ENCODE assay signal across 12 cellular contexts in genomic region chr12:2382391-2383155, GRCh38.
DNase-seq lines count a peak whose midpoint lies in the region; ATAC-seq, FAIRE-seq and TF ChIP-seq lines count a peak whose summit lies in the region.
"Had no signal": no experiment of that assay in that cellular context is flagged by ENCODE, and none has a peak within 500 bp of the region (broad histone marks: within the 10 kb centered on the region; RNA-seq: fewer than 3 reads in every experiment).

No MANE protein-coding gene starts in this region.

- peak overlapping the region; percentile 43 for H2AK5ac ChIP-seq in mesendoderm (ENCODE audit: low read length)

- no peak for TF ChIP-seq RAD21 in GM12878 (IDR thresholded peaks at IDR 0.05; ENCODE audit: insufficient read depth, low read depth, low read length)

- H3K56ac ChIP-seq in mesendoderm (ENCODE audit: low read length): no peak overlapping the region

- no peaks in the 10 kb centered on the region for H4K20me1 ChIP-seq in GM12878 (ENCODE audit: control insufficient read depth, insufficient read depth)

- no peak overlapping the region for H3K4me3 Mint-ChIP-seq in immature natural killer cell

- H3K4me2 ChIP-seq in GM12878 (ENCODE audit: control insufficient read depth, insufficient read depth): no peak overlapping the region
- H3K4me2 ChIP-seq in mesendoderm (ENCODE audit: low read length): no peak overlapping the region

- SMC1A ChIA-PET in GM12878 (lab: Charles Lee; ENCODE audit: uncharacterized antibody, unreplicated experiment): interaction anchor here (0.8 to 1.5 kb wide), 4 partner anchors 10 to 198 kb away, joined by 3 read pairs; no protein-coding TSS in a partner anchor

- TF ChIP-seq POLR2A in GM12878 (IDR thresholded peaks at IDR 0.05; ENCODE audit: low read depth, low read length) (no peak), prostate gland (IDR thresholded peaks at IDR 0.05) (no peak)

- no peaks in the 10 kb centered on the region for H3K9me3 Mint-ChIP-seq in immature natural killer cell

- no peak for TF ChIP-seq EP300 in GM12878 (IDR thresholded peaks at IDR 0.05; ENCODE audit: borderline replicate concordance in 1 of 2, control insufficient read depth in 1 of 2, low read depth in 2 of 2, low read length in 2 of 2)

- H3K4me1 Mint-ChIP-seq in immature natural killer cell: peaks cover 7 to 19% of the 10 kb centered on the region in 2 donors

- RAD21 ChIA-PET in GM12878 (lab: Charles Lee; ENCODE audit: unreplicated experiment): interaction anchor here (1.0 to 1.4 kb wide), 2 partner anchors 198 to 200 kb away, joined by 3 to 5 read pairs; no protein-coding TSS in a partner anchor

- H3K79me2 ChIP-seq in GM12878 (ENCODE audit: control insufficient read depth, insufficient read depth, low read length) (no peaks in the 10 kb centered on the region), mesendoderm (ENCODE audit: control insufficient read depth, insufficient read depth, low read length) (no peaks in the 10 kb centered on the region)

- no peak overlapping the region for H3K4ac ChIP-seq in mesendoderm (ENCODE audit: low read depth, low read length)

- intact Hi-C loops in GM12878 (cut with micrococcal nuclease; ENCODE audit: unreplicated experiment) (no loop called here), prostate gland (cut with DNase I) (loop anchor here (10.0 kb wide), 1 partner anchor 328 kb away; the partner anchor contains the start of gene CACNA1C)

- FAIRE-seq in GM12878 (lab: Jason Lieb, UNC) (no peak), frontal cortex (lab: Jason Lieb, UNC) (no peak)

- H3K4me3 ChIP-seq in AG10803 (ENCODE audit: low read length) (no peak overlapping the region), GM12878 (no peak overlapping the region), mesendoderm (ENCODE audit: low read length) (no peak overlapping the region), prostate gland (no peak overlapping the region)

- no peaks in the 10 kb centered on the region for H3K79me1 ChIP-seq in mesendoderm (ENCODE audit: low read length)

- ATAC-seq in GM12878 (no peak), HG02840 (IDR thresholded peaks at IDR 0.05; ENCODE audit: low FRiP score, unreplicated experiment) (no peak)

- in situ Hi-C loops in GM12878 (cut with MboI): no loop called here

- H3K27me3 ChIP-seq in GM12878 (replicated peaks in 1 of 2; ENCODE audit: control insufficient read depth in 2 of 2, insufficient read depth in 2 of 2, low read length in 1 of 2) (no peaks in the 10 kb centered on the region), mesendoderm (ENCODE audit: insufficient read depth, low read length, poor library complexity) (no peaks in the 10 kb centered on the region), prostate gland (replicated peaks; ENCODE audit: insufficient read depth) (no peaks in the 10 kb centered on the region)

- POLR2A ChIA-PET in GM12878 (lab: Charles Lee): no interaction called here

- no peak overlapping the region for H3K9ac ChIP-seq in GM12878 (ENCODE audit: control insufficient read depth, insufficient read depth, low read length)
- no peak overlapping the region for H3K9ac ChIP-seq in mesendoderm (ENCODE audit: low read length)

- DNase-seq in AG10803 (ENCODE audit: low read depth) (peak; percentile 48), HT1080 (ENCODE audit: low read depth) (peak; percentile 8), GM12878 (ENCODE audit: low read depth, low spot score) (no peak), mesendoderm (no peak), immature natural killer cell (no peak), prostate gland (ENCODE audit: low spot score) (no peak), frontal cortex (ENCODE audit: low spot score in 2 of 2) (no peak)
- DNase-seq: activated CD4-positive, alpha-beta T cell treated with anti-CD3 and anti-CD28 coated beads for 48 hours; activated naive CD4-positive, alpha-beta T cell treated with anti-CD3 and anti-CD28 coated beads, Interleukin-2, amount 50 U/mL, for 16 hours; effector CD8-positive, alpha-beta T cell; NCI-H1092 treated with DMSO at 0.1 percent for 48 hours had no signal

- WGBS in GM12878 (ENCODE audit: insufficient coverage, insufficient replicate concordance, low lambda C conversion rate, missing lambda C conversion rate): 70% methylated on average over 5 of the region's 5 CpGs
- no CpG with 5 or more reads among the region's 5 CpGs for WGBS in mesendoderm (ENCODE audit: extremely low coverage, insufficient coverage, low lambda C conversion rate)
- 72% methylated on average over 5 of the region's 5 CpGs for WGBS in prostate gland

- H3K27ac Mint-ChIP-seq in immature natural killer cell: no peak overlapping the region

- no peak; the same call in 1 of the 2 replicates for TF ChIP-seq CTCF in AG10803 (conservative IDR thresholded peaks at IDR 0.05; ENCODE audit: low read length)
- peak; percentile 12 to 33 (median 13); a peak in 4 of 6 replicates for TF ChIP-seq CTCF in GM12878 (IDR thresholded peaks at IDR 0.05 in 2 of 3, conservative IDR thresholded peaks at IDR 0.05 in 1 of 3; ENCODE audit: control insufficient read depth in 2 of 3, extremely low read depth in 1 of 3, insufficient read depth in 1 of 3, low read depth in 3 of 3, low read length in 3 of 3)
- no peak for TF ChIP-seq CTCF in prostate gland (IDR thresholded peaks at IDR 0.05)

- no peak overlapping the region for H2BK5ac ChIP-seq in mesendoderm (ENCODE audit: low read length)

- no peaks in the 10 kb centered on the region for H3K36me3 Mint-ChIP-seq in immature natural killer cell

- H2AFZ ChIP-seq in GM12878 (ENCODE audit: control insufficient read depth, low read depth, low read length): no peak overlapping the region

- CTCF ChIA-PET in GM12878 (lab: Yijun Ruan, JAX): interaction anchor here (1.0 to 2.2 kb wide), 6 partner anchors 9 to 444 kb away, joined by 3 to 29 read pairs (median 4); no protein-coding TSS in a partner anchor

- no TSS peak for BruUV-seq in GM12878 (replicated peaks; lab: Mats Ljungman, UMichigan)

- no peak overlapping the region for H2BK15ac ChIP-seq in mesendoderm (replicated peaks; ENCODE audit: low read depth)

- H3K18ac ChIP-seq in mesendoderm (ENCODE audit: low read length): no peak overlapping the region

- H3K27ac ChIP-seq in GM12878 (ENCODE audit: control insufficient read depth, insufficient read depth): no peak overlapping the region
- H3K27ac ChIP-seq in mesendoderm (ENCODE audit: low read depth, low read length): no peak overlapping the region
- H3K27ac ChIP-seq in prostate gland: no peak overlapping the region

- H3K36me3 ChIP-seq in GM12878 (ENCODE audit: control insufficient read depth in 2 of 2, insufficient read depth in 2 of 2, low read length in 1 of 2) (no peaks in the 10 kb centered on the region), mesendoderm (ENCODE audit: control insufficient read depth, insufficient read depth, low read length) (no peaks in the 10 kb centered on the region), prostate gland (no peaks in the 10 kb centered on the region)

- H3K23ac ChIP-seq in mesendoderm (ENCODE audit: low read length): no peak overlapping the region

- no peak overlapping the region for H4K8ac ChIP-seq in mesendoderm (ENCODE audit: low read depth, low read length)

- H3K9me3 ChIP-seq in GM12878 (replicated peaks; ENCODE audit: control insufficient read depth, insufficient read depth, low read length): no peaks in the 10 kb centered on the region; the same call in 2 of the 3 replicates
- no peaks in the 10 kb centered on the region for H3K9me3 ChIP-seq in prostate gland

- peaks cover 67% of the 10 kb centered on the region for H3K4me1 ChIP-seq in GM12878 (ENCODE audit: control insufficient read depth, insufficient read depth, low read length)
- H3K4me1 ChIP-seq in mesendoderm (ENCODE audit: control insufficient read depth, low read depth, low read length): peaks cover 15% of the 10 kb centered on the region
- H3K4me1 ChIP-seq in prostate gland (replicated peaks): no peaks in the 10 kb centered on the region

- H4K5ac ChIP-seq in mesendoderm (ENCODE audit: low read length): no peak overlapping the region

- H2BK120ac ChIP-seq in mesendoderm (ENCODE audit: low read depth, low read length): no peak overlapping the region

- H3K27me3 Mint-ChIP-seq in immature natural killer cell (ENCODE audit: low read depth in 3 of 3): peaks cover 0 to 5% (median 2%) of the 10 kb centered on the region in 3 donors

TF ChIP-seq in GM12878, 131 proteins besides CTCF, POLR2A, EP300 and RAD21 (continues in another document):
- TF ChIP-seq ZBTB11 (CRISPR knock-in tag; IDR thresholded peaks at IDR 0.05): no peak
- no peak for TF ChIP-seq ZNF274 (IDR thresholded peaks at IDR 0.05; ENCODE audit: insufficient read depth, insufficient read length)

Comparison
In these comparisons a context has a peak if more than half of its experiments do, and no peak if none do; other contexts are left out.
1. DNase-seq: peak in AG10803 (single experiment) and HT1080 (single experiment); none in GM12878 (single experiment), mesendoderm (single experiment), immature natural killer cell (0 of 3), prostate gland (single experiment) and frontal cortex (0 of 2).
2. CTCF ChIP-seq: peak in GM12878 (3 of 3); none in AG10803 (single experiment) and prostate gland (0 of 4).